In the genomic region with DNA sequence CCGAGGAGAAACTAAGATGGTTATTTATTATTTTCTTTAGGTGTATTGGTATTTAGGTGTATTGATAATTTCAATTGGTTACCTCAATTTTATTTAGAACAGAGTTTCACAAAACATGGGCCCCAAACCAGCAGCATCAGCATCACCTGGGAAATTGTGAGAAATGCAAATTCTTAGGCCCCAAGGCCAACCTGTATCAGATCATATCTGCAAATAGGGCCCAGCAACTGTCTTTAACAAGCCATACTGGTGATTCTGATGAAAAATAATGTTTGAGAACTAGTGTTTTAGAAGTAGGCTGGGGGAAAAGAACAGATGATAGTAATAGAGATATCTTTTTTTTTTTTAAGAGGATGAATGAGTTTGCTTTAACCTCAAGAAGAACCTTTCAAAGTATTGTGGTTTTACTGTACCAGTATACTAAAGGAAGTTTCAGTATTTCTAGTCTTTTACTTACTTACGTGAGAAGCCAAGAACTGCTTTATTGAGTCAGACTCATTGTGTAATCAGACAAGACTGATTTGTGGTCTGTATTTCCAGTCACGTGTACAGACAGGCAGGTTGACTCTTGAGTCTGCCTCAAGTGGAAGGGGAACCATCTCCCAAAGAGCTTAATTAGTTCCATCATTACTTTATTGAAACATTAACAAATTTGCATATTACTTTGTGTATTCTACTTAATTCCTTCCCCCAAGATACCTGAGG, we compare ENCODE assay signal across 8 cellular contexts.
DNase-seq lines count a peak whose midpoint lies in the region; ATAC-seq and TF ChIP-seq lines count a peak whose summit lies in the region.

No MANE protein-coding gene starts in this region.

- H3K27me3 Mint-ChIP-seq in naive thymus-derived CD8-positive, alpha-beta T cell = peaks cover 0 to 7% (median 4%) of the 10 kb centered on the region in 5 donors

- H3K4me1 ChIP-seq in SJCRH30 = no peaks in the 10 kb centered on the region

- ATAC-seq in GM19023 (IDR thresholded peaks at IDR 0.05; ENCODE audit: unreplicated experiment) (peak; percentile 54), HG03159 (IDR thresholded peaks at IDR 0.05; ENCODE audit: unreplicated experiment) (peak; percentile 74)
- ATAC-seq in naive thymus-derived CD8-positive, alpha-beta T cell = peak; percentile 97 to 98

- no peaks in the 10 kb centered on the region for H3K36me3 Mint-ChIP-seq in naive thymus-derived CD8-positive, alpha-beta T cell

- peak overlapping the region in 6 of 10 donors; percentile 25 to 83 (median 68) for H3K27ac Mint-ChIP-seq in naive thymus-derived CD8-positive, alpha-beta T cell

- H3K36me3 ChIP-seq in SJCRH30 = no peaks in the 10 kb centered on the region

- peaks cover 2 to 23% (median 18%) of the 10 kb centered on the region in 4 donors for H3K4me1 Mint-ChIP-seq in naive thymus-derived CD8-positive, alpha-beta T cell

- H3K9me3 Mint-ChIP-seq in naive thymus-derived CD8-positive, alpha-beta T cell = no peaks in the 10 kb centered on the region

- peak; percentile 7 for DNase-seq in AG10803 (ENCODE audit: low read depth)
- peak; percentile 1 for DNase-seq in RPMI7951 (ENCODE audit: low read depth)
- DNase-seq in naive thymus-derived CD8-positive, alpha-beta T cell = peak in 3 of 10 donors; percentile 24 to 66 (median 64)
- no peak for DNase-seq in superior temporal gyrus (ENCODE audit: extremely low spot score)
- no peak for DNase-seq in NCI-H128 (lab: John Stamatoyannopoulos, UW; ENCODE audit: unreplicated experiment)
- no peak for DNase-seq in SJCRH30

- no peak overlapping the region for H3K27ac ChIP-seq in SJCRH30

- no peaks in the 10 kb centered on the region for H3K27me3 ChIP-seq in SJCRH30

- POLR2A ChIA-PET in naive thymus-derived CD8-positive, alpha-beta T cell (lab: Charles Lee) = no interaction called here

- H3K9me3 ChIP-seq in SJCRH30 (replicated peaks) = no peaks in the 10 kb centered on the region

- no peak for TF ChIP-seq CTCF in AG10803 (conservative IDR thresholded peaks at IDR 0.05; ENCODE audit: low read length)

- peak overlapping the region in 1 of 10 donors; percentile 5 for H3K4me3 Mint-ChIP-seq in naive thymus-derived CD8-positive, alpha-beta T cell

- H3K4me3 ChIP-seq in AG10803 (ENCODE audit: low read length) (no peak overlapping the region), SJCRH30 (no peak overlapping the region)

Comparison
In these comparisons a context has a peak if more than half of its experiments do, and no peak if none do; other contexts are left out.
1. DNase-seq: peak in AG10803 (single experiment) and RPMI7951 (single experiment); none in superior temporal gyrus (single experiment), NCI-H128 (single experiment) and SJCRH30 (0 of 2).
2. Peak in every context shown above with its lines, with median percentiles within 50 percentile points of each other: ATAC-seq.